In the genomic region with DNA sequence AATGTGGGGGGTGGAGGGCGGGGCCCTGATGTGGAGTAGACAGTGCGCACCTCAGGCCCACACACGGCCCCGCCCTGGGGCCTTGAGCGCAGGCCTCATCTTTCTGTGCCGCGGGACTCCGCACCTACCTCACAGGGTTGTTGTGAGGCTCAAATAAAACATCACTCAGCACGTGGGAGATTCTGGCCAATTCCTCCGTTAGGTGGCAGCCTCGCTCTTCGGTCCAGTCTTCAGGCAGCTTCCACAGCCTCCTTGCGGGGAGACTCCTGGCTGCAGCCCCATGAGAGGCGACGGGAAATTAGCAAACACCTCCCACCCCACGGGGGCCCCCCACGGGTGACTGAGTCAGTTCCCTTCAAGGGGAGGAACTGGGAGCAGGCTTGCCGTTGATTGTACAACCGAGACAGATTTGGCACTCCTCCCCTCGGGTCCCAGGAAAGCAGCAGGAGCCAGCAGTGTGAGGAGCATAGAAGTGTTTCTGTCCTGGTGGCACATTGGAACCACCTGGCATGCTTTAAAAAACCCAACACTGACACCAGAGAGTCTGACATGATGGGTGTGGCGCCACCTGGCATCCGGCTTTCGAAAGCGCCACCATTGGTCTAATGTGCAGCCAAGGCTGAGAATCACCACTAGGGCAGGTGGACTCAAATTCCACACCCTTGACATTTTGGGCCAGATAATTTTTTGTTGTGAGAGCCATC, we compare ENCODE assay signal across 8 cellular contexts. TPM values are rescaled to one million over a fixed set of nuclear protein-coding genes. Genes with fewer than 3 reads are reported as not detected.
DNase-seq lines count a peak whose midpoint lies in the region; ATAC-seq and TF ChIP-seq lines count a peak whose summit lies in the region.

No MANE protein-coding gene starts in this region.

- H3K9me3 Mint-ChIP-seq in brain = no peaks in the 10 kb centered on the region

- no peak overlapping the region for H3K4me3 Mint-ChIP-seq in brain

- peaks cover 20% of the 10 kb centered on the region for H3K4me1 Mint-ChIP-seq in brain

- H3K36me3 Mint-ChIP-seq in brain = no peaks in the 10 kb centered on the region

- peak; percentile 73 to 77 for TF ChIP-seq CTCF in brain (conservative IDR thresholded peaks at IDR 0.05)
- peak in 2 of 6 experiments; percentile 13 to 25 for TF ChIP-seq CTCF in upper lobe of left lung (IDR thresholded peaks at IDR 0.05)

- peak; percentile 30 for DNase-seq in activated CD4-positive, alpha-beta T cell treated with anti-CD3 and anti-CD28 coated beads for 48 hours
- no peak for DNase-seq in activated CD4-positive, alpha-beta T cell treated with anti-CD3 and anti-CD28 coated beads for 4 hours
- peak; percentile 27 for DNase-seq in NCI-H2227 treated with DMSO at 0.1 percent for 48 hours (lab: John Stamatoyannopoulos, UW)
- DNase-seq in kidney tubule cell (ENCODE audit: low spot score) = peak; percentile 56
- DNase-seq in upper lobe of left lung = no peak

- H3K27ac Mint-ChIP-seq in brain = no peak overlapping the region

- no peak for TF ChIP-seq EP300 in upper lobe of left lung (IDR thresholded peaks at IDR 0.05)

- no peaks in the 10 kb centered on the region for H3K9me3 ChIP-seq in upper lobe of left lung

- 56 to 78% methylated on average over 17 to 24 of the region's 24 CpGs for WGBS in upper lobe of left lung, 2 donors

- no peaks in the 10 kb centered on the region for H3K36me3 ChIP-seq in upper lobe of left lung

- ATAC-seq in upper lobe of left lung (ENCODE audit: low FRiP score in 2 of 2) (peak; percentile 42 to 70), HG02623 (IDR thresholded peaks at IDR 0.05; ENCODE audit: unreplicated experiment) (no peak), GM21367 (IDR thresholded peaks at IDR 0.05; ENCODE audit: unreplicated experiment) (no peak)

- TF ChIP-seq POLR2A in upper lobe of left lung (IDR thresholded peaks at IDR 0.05) = no peak

- peaks cover 0 to 10% (median 3%) of the 10 kb centered on the region in 4 donors for H3K4me1 ChIP-seq in upper lobe of left lung

- H3K4me3 ChIP-seq in upper lobe of left lung = no peak overlapping the region

- no peak overlapping the region for H3K27ac ChIP-seq in upper lobe of left lung

- peaks cover 12% of the 10 kb centered on the region for H3K27me3 Mint-ChIP-seq in brain

- no peaks in the 10 kb centered on the region for H3K27me3 ChIP-seq in upper lobe of left lung

RNA-seq across cellular contexts. Expression of gene MRM1, which starts 7.6 kb away (rescaled TPM):
- 3.8 TPM for polyA plus RNA-seq in brain (ENCODE audit: insufficient read depth, low read depth, low replicate concordance)
- total RNA-seq in upper lobe of left lung = 1 to 10 TPM; 3.1 to 9.4 (median 8.1) TPM

RNA-seq across cellular contexts. Expression of gene DHRS11, which starts 17.3 kb away (rescaled TPM):
- 27.1 TPM for polyA plus RNA-seq in brain (ENCODE audit: insufficient read depth, low read depth, low replicate concordance)
- 1 to 10 TPM; 3.6 to 7.5 (median 4.9) TPM for total RNA-seq in upper lobe of left lung

Comparison
In these comparisons a context has a peak if more than half of its experiments do, and no peak if none do; other contexts are left out.
1. DNase-seq: peak in activated CD4-positive, alpha-beta T cell treated with anti-CD3 and anti-CD28 coated beads for 48 hours (single experiment), NCI-H2227 treated with DMSO at 0.1 percent for 48 hours (single experiment) and kidney tubule cell (single experiment); none in activated CD4-positive, alpha-beta T cell treated with anti-CD3 and anti-CD28 coated beads for 4 hours (0 of 2) and upper lobe of left lung (0 of 2).
2. ATAC-seq: peak in upper lobe of left lung (2 of 2); none in HG02623 (single experiment) and GM21367 (single experiment).